In the genomic region with DNA sequence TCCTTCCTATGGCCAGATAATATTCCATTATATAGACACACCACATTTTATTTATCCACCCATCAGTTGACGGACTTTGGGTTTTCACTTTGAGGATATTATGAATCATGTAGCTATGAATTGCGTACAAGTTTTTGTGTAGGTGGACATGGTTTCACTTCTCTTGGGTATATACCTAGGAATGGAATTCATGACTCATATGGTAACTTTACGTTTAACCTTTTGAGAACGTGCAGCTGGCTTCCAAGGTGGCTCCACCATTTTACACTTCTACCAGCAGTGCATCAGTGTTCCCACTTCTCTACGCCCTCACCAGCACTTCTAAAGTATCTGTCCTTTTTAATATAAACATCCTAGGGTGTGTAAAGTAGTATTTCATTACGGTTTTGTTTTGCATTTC, we compare ENCODE assay signal across 10 cellular contexts.
DNase-seq lines count a peak whose midpoint lies in the region; ATAC-seq and TF ChIP-seq lines count a peak whose summit lies in the region.
"Had no signal": no experiment of that assay in that cellular context is flagged by ENCODE, and none has a peak within 500 bp of the region (broad histone marks: within the 10 kb centered on the region; RNA-seq: fewer than 3 reads in every experiment).

No MANE protein-coding gene starts in this region.

- H3K36me3 ChIP-seq in MM.1S (replicated peaks; ENCODE audit: insufficient read depth, low read length), result no peaks in the 10 kb centered on the region
- H3K36me3 ChIP-seq in muscle layer of duodenum (ENCODE audit: control insufficient read depth in 1 of 2, insufficient read depth in 2 of 2, low read length in 2 of 2), result no peaks in the 10 kb centered on the region
- H3K36me3 ChIP-seq in mesenchymal stem cell (ENCODE audit: control insufficient read depth in 1 of 2, insufficient read depth in 2 of 2, low read depth in 1 of 2, low read length in 2 of 2), result no peaks in the 10 kb centered on the region
- no peaks in the 10 kb centered on the region for H3K36me3 ChIP-seq in MG63
- H3K36me3 ChIP-seq: heart left ventricle had no signal

- H3K18ac ChIP-seq in mesenchymal stem cell (ENCODE audit: low read depth in 1 of 2, low read length in 2 of 2), result no peak overlapping the region

- H3K27ac ChIP-seq in MM.1S (ENCODE audit: low read length) (peak overlapping the region; percentile 61; the same call in 1 of the 2 replicates), muscle layer of duodenum (ENCODE audit: low read length) (peak overlapping the region; percentile 57), mesenchymal stem cell (ENCODE audit: low read length, poor library complexity, severe bottlenecking) (no peak overlapping the region)
- H3K27ac ChIP-seq: VCaP had no signal

- H2BK12ac ChIP-seq in mesenchymal stem cell (ENCODE audit: low read length in 2 of 2), result no peak overlapping the region

- H4K8ac ChIP-seq in mesenchymal stem cell (ENCODE audit: low read length), result no peak overlapping the region

- H3K79me1 ChIP-seq in mesenchymal stem cell (replicated peaks; ENCODE audit: low read length, poor library complexity, severe bottlenecking), result peaks cover 2% of the 10 kb centered on the region

- no peak for DNase-seq in MM.1S
- DNase-seq in amniotic stem cell (lab: John Stamatoyannopoulos, UW), result no peak
- no peak for DNase-seq in mesenchymal stem cell
- DNase-seq in MG63, result no peak
- no peak for DNase-seq in cortex of kidney (lab: John Stamatoyannopoulos, UW)
- DNase-seq: heart left ventricle had no signal

- H3K4me2 ChIP-seq in MM.1S (ENCODE audit: low read depth, low read length) (peak overlapping the region; percentile 50; the same call in 1 of the 2 replicates), mesenchymal stem cell (ENCODE audit: low read length, poor library complexity, severe bottlenecking) (no peak overlapping the region)

- no peaks in the 10 kb centered on the region for H4K20me1 ChIP-seq in MM.1S (ENCODE audit: insufficient read depth, low read length)

- no peak overlapping the region for H3K4ac ChIP-seq in mesenchymal stem cell (ENCODE audit: low read depth in 1 of 2, low read length in 2 of 2)

- no peak overlapping the region for H3K23ac ChIP-seq in mesenchymal stem cell (ENCODE audit: low read length in 2 of 2)

- ATAC-seq in GM18868 (IDR thresholded peaks at IDR 0.05; ENCODE audit: unreplicated experiment) (peak; percentile 89), HG02588 (IDR thresholded peaks at IDR 0.05; ENCODE audit: unreplicated experiment) (peak; percentile 81)

- H2AFZ ChIP-seq in MM.1S (ENCODE audit: low read length) (no peak overlapping the region), mesenchymal stem cell (ENCODE audit: low read depth, low read length) (no peak overlapping the region)

- H3K4me1 ChIP-seq in MM.1S (ENCODE audit: low read length), result peaks cover 28% of the 10 kb centered on the region
- H3K4me1 ChIP-seq in muscle layer of duodenum (ENCODE audit: control insufficient read depth in 1 of 2, insufficient read depth in 2 of 2, low read length in 2 of 2), result peaks cover 3 to 21% of the 10 kb centered on the region in 2 donors
- peaks cover 3% of the 10 kb centered on the region for H3K4me1 ChIP-seq in mesenchymal stem cell (ENCODE audit: control insufficient read depth, insufficient read depth, low read depth, low read length)

- H3K4me3 ChIP-seq in MM.1S (ENCODE audit: low read length) (no peak overlapping the region), muscle layer of duodenum (ENCODE audit: low read depth in 1 of 2, low read length in 2 of 2) (no peak overlapping the region), mesenchymal stem cell (ENCODE audit: insufficient read depth in 1 of 2, low read depth in 1 of 2, low read length in 2 of 2) (no peak overlapping the region), MG63 (no peak overlapping the region)
- H3K4me3 ChIP-seq: heart left ventricle had no signal

- no peak for TF ChIP-seq CTCF in MM.1S (IDR thresholded peaks at IDR 0.05; ENCODE audit: low read length)

- no peak overlapping the region for H2BK5ac ChIP-seq in mesenchymal stem cell (ENCODE audit: low read depth, low read length, poor library complexity, severe bottlenecking)

- H3K9ac ChIP-seq in MM.1S (ENCODE audit: low read length), result no peak overlapping the region
- no peak overlapping the region for H3K9ac ChIP-seq in mesenchymal stem cell (ENCODE audit: low read length)

- peaks cover 85% of the 10 kb centered on the region for H3K79me2 ChIP-seq in MM.1S (ENCODE audit: low read length)

- H3K27me3 ChIP-seq in MM.1S (replicated peaks; ENCODE audit: insufficient read depth, low read length) (no peaks in the 10 kb centered on the region), muscle layer of duodenum (ENCODE audit: low read depth, low read length) (no peaks in the 10 kb centered on the region), mesenchymal stem cell (ENCODE audit: control insufficient read depth in 1 of 2, insufficient read depth in 1 of 2, low read length in 2 of 2) (no peaks in the 10 kb centered on the region), MG63 (no peaks in the 10 kb centered on the region)
- H3K27me3 ChIP-seq: heart left ventricle had no signal

- no peaks in the 10 kb centered on the region for H3K9me3 ChIP-seq in MM.1S (replicated peaks; ENCODE audit: insufficient read depth, low read length)
- no peaks in the 10 kb centered on the region for H3K9me3 ChIP-seq in muscle layer of duodenum (ENCODE audit: control insufficient read depth in 1 of 2, low read length in 2 of 2)
- no peaks in the 10 kb centered on the region for H3K9me3 ChIP-seq in mesenchymal stem cell (ENCODE audit: control insufficient read depth, low read length)
- H3K9me3 ChIP-seq in MG63, result no peaks in the 10 kb centered on the region
- H3K9me3 ChIP-seq: heart left ventricle had no signal

- 48% methylated on average over 4 of the region's 6 CpGs for WGBS in mesenchymal stem cell

- no peak overlapping the region for H4K91ac ChIP-seq in mesenchymal stem cell (ENCODE audit: low read length)

- no peak overlapping the region for H2BK120ac ChIP-seq in mesenchymal stem cell (ENCODE audit: low read depth, low read length)

- H2AK5ac ChIP-seq in mesenchymal stem cell (ENCODE audit: low read length, severe bottlenecking), result no peak overlapping the region

- H2BK15ac ChIP-seq in mesenchymal stem cell (ENCODE audit: low read depth, poor library complexity, severe bottlenecking), result no peak overlapping the region

- H3K14ac ChIP-seq in mesenchymal stem cell (ENCODE audit: low read length in 2 of 2), result no peak overlapping the region

- peaks cover 17% of the 10 kb centered on the region; the same call in 1 of the 2 replicates for H3F3A ChIP-seq in MM.1S (ENCODE audit: insufficient read depth, low read length)

- H3K9me2 ChIP-seq in MM.1S (replicated peaks; ENCODE audit: insufficient read depth, low read length), result no peaks in the 10 kb centered on the region
